8 cellular contexts compared by ENCODE assay signal in genomic region chr1:23743287-23744052, GRCh38. TPM values are rescaled to one million over a fixed set of nuclear protein-coding genes. Genes with fewer than 3 reads are reported as not detected.
A peak's percentile ranks its signal among the peaks of the same experiment; 100 is the strongest.
DNase-seq lines count a peak whose midpoint lies in the region; ATAC-seq and TF ChIP-seq lines count a peak whose summit lies in the region.

ELOA (plus strand) TSS chr1:23743471; CDS start chr1:23743504, 33 bp downstream.

- TF ChIP-seq CTCF in kidney epithelial cell (IDR thresholded peaks at IDR 0.05; ENCODE audit: insufficient read depth, low read length, poor library complexity, severe bottlenecking) = no peak

- peak within 1 kb of the TSS; percentile 79 for H3K4me3 ChIP-seq in kidney epithelial cell (ENCODE audit: low read depth, low read length)

- peak; percentile 80 for ATAC-seq in HG02852 (IDR thresholded peaks at IDR 0.05; ENCODE audit: unreplicated experiment)

- no peaks in the 10 kb centered on the region for H3K36me3 ChIP-seq in kidney epithelial cell (ENCODE audit: control insufficient read depth, insufficient read depth, low read length)

- H3K27me3 ChIP-seq in kidney epithelial cell (ENCODE audit: control insufficient read depth, insufficient read depth, low read length) = no peaks in the 10 kb centered on the region

- DNase-seq in NCI-H2029 (lab: John Stamatoyannopoulos, UW) (peak; percentile 48), NCI-H2029 treated with DMSO at 0.1 percent for 48 hours (lab: John Stamatoyannopoulos, UW) (no peak), NCI-H2196 treated with DMSO at 0.1 percent for 48 hours (lab: John Stamatoyannopoulos, UW; ENCODE audit: unreplicated experiment) (peak; percentile 36), cerebellar cortex (ENCODE audit: low spot score) (peak; percentile 67), kidney epithelial cell (ENCODE audit: low read depth) (no peak)
- peak; percentile 82 for DNase-seq in activated CD4-positive, CD25-positive, alpha-beta regulatory T cell treated with anti-CD3 and anti-CD28 coated beads, Interleukin-2, amount 50 U/mL, for 72 hours
- DNase-seq in stimulated activated CD4-positive, alpha-beta T cell treated with anti-CD3 and anti-CD28 coated beads, Interleukin-15, amount 100 ng/mL, for 48 hours (ENCODE audit: low read depth in 2 of 2) = peak; percentile 55 to 70

RNA-seq across cellular contexts. Expression of gene ELOA, which starts in this region (rescaled TPM):
- total RNA-seq in kidney epithelial cell = 51.8 and 56.7 TPM in 2 replicates

Comparison
In these comparisons a context has a peak if more than half of its experiments do, and no peak if none do; other contexts are left out.
1. DNase-seq: peak in NCI-H2029 (single experiment), NCI-H2196 treated with DMSO at 0.1 percent for 48 hours (single experiment), activated CD4-positive, CD25-positive, alpha-beta regulatory T cell treated with anti-CD3 and anti-CD28 coated beads, Interleukin-2, amount 50 U/mL, for 72 hours (single experiment), cerebellar cortex (single experiment) and stimulated activated CD4-positive, alpha-beta T cell treated with anti-CD3 and anti-CD28 coated beads, Interleukin-15, amount 100 ng/mL, for 48 hours (2 of 2); none in NCI-H2029 treated with DMSO at 0.1 percent for 48 hours (single experiment) and kidney epithelial cell (single experiment).